ENCODE assay signal across 14 cellular contexts in genomic region chr5:78577051-78577807, GRCh38.
DNase-seq lines count a peak whose midpoint lies in the region; ATAC-seq, FAIRE-seq and TF ChIP-seq lines count a peak whose summit lies in the region.
"Had no signal": no experiment of that assay in that cellular context is flagged by ENCODE, and none has a peak within 500 bp of the region (broad histone marks: within the 10 kb centered on the region; RNA-seq: fewer than 3 reads in every experiment).

No MANE protein-coding gene starts in this region.

- CTCF ChIA-PET in A549 (lab: Yijun Ruan, JAX) (interaction anchor here (1.0 to 1.5 kb wide), 3 partner anchors 11 to 222 kb away, joined by 3 to 4 read pairs (median 4); no protein-coding TSS in a partner anchor), K562 (lab: Yijun Ruan, JAX; ENCODE audit: low intra/inter-chr PET ratio) (no interaction called here)

- H3K9ac ChIP-seq in K562 (ENCODE audit: insufficient read depth in 1 of 2, low read depth in 2 of 2, low read length in 2 of 2), result no peak overlapping the region

- H3K9me3 ChIP-seq in A549 (no peaks in the 10 kb centered on the region), K562 (replicated peaks; ENCODE audit: control insufficient read depth, insufficient read depth, low read depth, low read length) (no peaks in the 10 kb centered on the region), psoas muscle (no peaks in the 10 kb centered on the region), BE2C (no peaks in the 10 kb centered on the region)
- H3K9me3 ChIP-seq: mucosa of descending colon had no signal

- 86% methylated on average over 8 of the region's 8 CpGs for WGBS in A549 (ENCODE audit: missing lambda C conversion rate)
- 39% methylated on average over 8 of the region's 8 CpGs for WGBS in K562 (ENCODE audit: insufficient coverage, low coverage, missing lambda C conversion rate)
- 26 to 50% (median 30%) methylated on average over 8 of the region's 8 CpGs for WGBS in psoas muscle, 3 donors

- no peak for TF ChIP-seq POLR2A in A549 (IDR thresholded peaks at IDR 0.05; ENCODE audit: low read length)
- TF ChIP-seq POLR2A in K562 (conservative IDR thresholded peaks at IDR 0.05), result no peak

- TF ChIP-seq EP300 in A549 (IDR thresholded peaks at IDR 0.05), result no peak
- no peak for TF ChIP-seq EP300 in K562 (IDR thresholded peaks at IDR 0.05; ENCODE audit: low read length)

- H3K27ac ChIP-seq in A549 (peak overlapping the region in 1 of 2 experiments; percentile 35; a peak in 2 of 6 replicates), K562 (ENCODE audit: extremely low read depth, low read depth, low read length) (no peak overlapping the region), psoas muscle (peak overlapping the region; percentile 57)

- H4K20me1 ChIP-seq in K562 (replicated peaks; ENCODE audit: control insufficient read depth, insufficient read depth, low read length), result no peaks in the 10 kb centered on the region

- POLR2A ChIA-PET in A549 (lab: Yijun Ruan, JAX) (no interaction called here), K562 (lab: Yijun Ruan, JAX) (interaction anchor here (1.0 to 1.3 kb wide), 2 partner anchors 17 to 57 kb away, joined by 3 read pairs; no protein-coding TSS in a partner anchor)

- H3K4me3 ChIP-seq in A549, result no peak overlapping the region
- no peak overlapping the region for H3K4me3 ChIP-seq in K562
- H3K4me3 ChIP-seq in psoas muscle, result no peak overlapping the region
- no peak overlapping the region for H3K4me3 ChIP-seq in BE2C (ENCODE audit: low read depth, low read length)
- H3K4me3 ChIP-seq: mucosa of descending colon had no signal

- TF ChIP-seq RAD21 in A549 (conservative IDR thresholded peaks at IDR 0.05 in 1 of 2, IDR thresholded peaks at IDR 0.05 in 1 of 2) (no peak), K562 (CRISPR knock-in tag; conservative IDR thresholded peaks at IDR 0.05 in 1 of 2, IDR thresholded peaks at IDR 0.05 in 1 of 2) (no peak)

- H3K27me3 ChIP-seq in K562 (ENCODE audit: control insufficient read depth in 2 of 2, insufficient read depth in 2 of 2, low read length in 2 of 2) (no peaks in the 10 kb centered on the region), psoas muscle (ENCODE audit: insufficient read depth in 3 of 3, low read length in 2 of 3) (no peaks in the 10 kb centered on the region), BE2C (no peaks in the 10 kb centered on the region)

- BruUV-seq in K562 (replicated peaks; lab: Mats Ljungman, UMichigan), result no TSS peak

- no peak for DNase-seq in A549 (ENCODE audit: low read depth in 1 of 2, low spot score in 1 of 2)
- DNase-seq in K562 (ENCODE audit: extremely low read depth in 1 of 4, low spot score in 3 of 4), result no peak
- DNase-seq in Right ventricle myocardium superior, result no peak
- DNase-seq in psoas muscle, result no peak
- no peak for DNase-seq in NCI-H2171 treated with DMSO at 0.1 percent for 48 hours (lab: John Stamatoyannopoulos, UW)
- no peak for DNase-seq in BE2C
- DNase-seq in mucosa of gallbladder (ENCODE audit: low spot score), result no peak
- DNase-seq: activated CD8-positive, alpha-beta T cell treated with anti-CD3 and anti-CD28 coated beads for 36 hours; activated gamma-delta T cell treated with Interleukin-2 at 50 U/mL for 16 hours; mucosa of descending colon; NCI-H1105 treated with DMSO at 0.1 percent for 48 hours; RPMI8226; T1000 had no signal

- no peak for FAIRE-seq in A549 (lab: Jason Lieb, UNC)
- no peak for FAIRE-seq in K562 (lab: Jason Lieb, UNC)

- peak overlapping the region; percentile 6; the same call in 1 of the 2 replicates for H2AFZ ChIP-seq in K562 (ENCODE audit: low read depth, low read length)

- TF ChIP-seq CTCF in A549 (IDR thresholded peaks at IDR 0.05), result no peak
- TF ChIP-seq CTCF in K562 (IDR thresholded peaks at IDR 0.05 in 2 of 3, conservative IDR thresholded peaks at IDR 0.05 in 1 of 3; ENCODE audit: insufficient read depth in 2 of 3, low read depth in 1 of 3, low read length in 3 of 3), result no peak
- no peak for TF ChIP-seq CTCF in psoas muscle (IDR thresholded peaks at IDR 0.05)
- TF ChIP-seq CTCF in BE2C (IDR thresholded peaks at IDR 0.05; ENCODE audit: low read depth, low read length), result no peak

- ATAC-seq in A549 (peak; percentile 36 to 50; a peak in 3 of 6 replicates), K562 (no peak), Right ventricle myocardium superior (ENCODE audit: poor library complexity) (peak; percentile 50), psoas muscle (peak; percentile 65 to 83 (median 74)), GM21423 (IDR thresholded peaks at IDR 0.05; ENCODE audit: unreplicated experiment) (no peak)
- ATAC-seq: activated CD8-positive, alpha-beta T cell treated with anti-CD3 and anti-CD28 coated beads for 36 hours; mucosa of descending colon had no signal

- no peaks in the 10 kb centered on the region for H3K9me1 ChIP-seq in K562 (ENCODE audit: control insufficient read depth, insufficient read depth, low read length)

- no peak overlapping the region for H3K4me2 ChIP-seq in A549
- no peak overlapping the region for H3K4me2 ChIP-seq in K562 (ENCODE audit: insufficient read depth, low read length)

- no peaks in the 10 kb centered on the region for H3K79me2 ChIP-seq in K562 (ENCODE audit: control insufficient read depth, insufficient read depth, low read length)

- H3K4me1 ChIP-seq in A549 (peaks cover 32% of the 10 kb centered on the region), K562 (replicated peaks in 1 of 2; ENCODE audit: control insufficient read depth in 2 of 2, insufficient read depth in 2 of 2, low read length in 2 of 2) (peaks cover 0 to 15% of the 10 kb centered on the region in 2 experiments; a peak in 3 of 5 replicates), psoas muscle (peaks cover 34% of the 10 kb centered on the region), BE2C (no peaks in the 10 kb centered on the region)

- intact Hi-C loops in K562 (cut with micrococcal nuclease) (no loop called here), Right ventricle myocardium superior (cut with DNase I) (no loop called here), psoas muscle (cut with DNase I) (no loop called here)

- no peaks in the 10 kb centered on the region for H3K36me3 ChIP-seq in K562 (ENCODE audit: control insufficient read depth, insufficient read depth, low read length)
- H3K36me3 ChIP-seq in psoas muscle (ENCODE audit: insufficient read depth in 1 of 2, low read depth in 1 of 2), result no peaks in the 10 kb centered on the region
- no peaks in the 10 kb centered on the region for H3K36me3 ChIP-seq in BE2C

- in situ Hi-C loops in K562 (cut with MboI), result no loop called here

TF ChIP-seq in A549, 52 proteins besides CTCF, POLR2A, EP300 and RAD21 (continues in another document):
- TF ChIP-seq ESRRA (IDR thresholded peaks at IDR 0.05; ENCODE audit: borderline replicate concordance, low read length) (no peak), PBX3 (IDR thresholded peaks at IDR 0.05) (no peak), HDAC2 (IDR thresholded peaks at IDR 0.05) (no peak), ZC3H11A (IDR thresholded peaks at IDR 0.05) (no peak), EHMT2 (IDR thresholded peaks at IDR 0.05; ENCODE audit: low read depth) (no peak), MAFK (IDR thresholded peaks at IDR 0.05; ENCODE audit: partially characterized antibody) (no peak), GATA3 (IDR thresholded peaks at IDR 0.05; ENCODE audit: borderline replicate concordance) (no peak), HOXB5 (CRISPR knock-in tag; IDR thresholded peaks at IDR 0.05) (no peak)

TF ChIP-seq in K562, 482 proteins besides CTCF, POLR2A, EP300 and RAD21:
- TF ChIP-seq ARID3A (IDR thresholded peaks at IDR 0.05; ENCODE audit: borderline replicate concordance, low read depth, low read length) (no peak), DPF2 (IDR thresholded peaks at IDR 0.05) (no peak), U2AF1 (optimal IDR thresholded peaks at IDR 0.05; ENCODE audit: low read depth, low read length) (no peak), ZNF511 (CRISPR knock-in tag; IDR thresholded peaks at IDR 0.05) (no peak), BCL6 (CRISPR knock-in tag; IDR thresholded peaks at IDR 0.05) (no peak)

Comparison
In these comparisons a context has a peak if more than half of its experiments do, and no peak if none do; other contexts are left out.
1. ATAC-seq: peak in A549 (2 of 2), Right ventricle myocardium superior (single experiment) and psoas muscle (4 of 4); none in K562 (single experiment) and GM21423 (single experiment).